Comparison of ENCODE assay signal across 11 cellular contexts in genomic region chr10:78763651-78764395, GRCh38.
DNase-seq lines count a peak whose midpoint lies in the region; ATAC-seq and TF ChIP-seq lines count a peak whose summit lies in the region.
"Had no signal": no experiment of that assay in that cellular context is flagged by ENCODE, and none has a peak within 500 bp of the region (broad histone marks: within the 10 kb centered on the region; RNA-seq: fewer than 3 reads in every experiment).

No MANE protein-coding gene starts in this region.

- H3K27ac Mint-ChIP-seq in T-cell, result no peak overlapping the region
- H3K27ac Mint-ChIP-seq: activated B cell treated with CpG ODN at 0.5 μM for 24 hours had no signal

- no peak for TF ChIP-seq POLR2A in gastroesophageal sphincter (IDR thresholded peaks at IDR 0.05)

- ATAC-seq in GM18511 (IDR thresholded peaks at IDR 0.05; ENCODE audit: unreplicated experiment) (peak; percentile 81), HG02884 (IDR thresholded peaks at IDR 0.05; ENCODE audit: unreplicated experiment) (peak; percentile 79), gastroesophageal sphincter (peak; percentile 78), GM18517 (IDR thresholded peaks at IDR 0.05; ENCODE audit: unreplicated experiment) (no peak), T-cell (replicated peaks in 1 of 4) (no peak), HG03521 (IDR thresholded peaks at IDR 0.05; ENCODE audit: unreplicated experiment) (no peak)

- H3K4me1 ChIP-seq in gastroesophageal sphincter, result peaks cover 4 to 41% (median 6%) of the 10 kb centered on the region in 3 donors

- no peaks in the 10 kb centered on the region for H3K27me3 Mint-ChIP-seq in T-cell

- no peak overlapping the region for H3K4me3 Mint-ChIP-seq in T-cell
- H3K4me3 Mint-ChIP-seq: activated B cell treated with CpG ODN at 0.5 μM for 24 hours had no signal

- H3K27ac ChIP-seq in gastroesophageal sphincter, result peak overlapping the region; percentile 7 to 86 (median 78)

- WGBS in gastroesophageal sphincter (ENCODE audit: low coverage in 1 of 2), 2 donors, result 40% methylated on average over 8 of the region's 10 CpGs; no CpG with 5 or more reads in 1 of the 2 donors

- no peaks in the 10 kb centered on the region for H3K9me3 ChIP-seq in gastroesophageal sphincter

- H3K4me1 Mint-ChIP-seq in T-cell, result no peaks in the 10 kb centered on the region
- H3K4me1 Mint-ChIP-seq: activated B cell treated with CpG ODN at 0.5 μM for 24 hours had no signal

- peak; percentile 40 to 59 for DNase-seq in stimulated activated CD4-positive, alpha-beta T cell treated with anti-CD3 and anti-CD28 coated beads, Interleukin-4, amount 100 ng/mL, for 48 hours (ENCODE audit: low read depth in 2 of 2)
- DNase-seq in SW 1271 (lab: John Stamatoyannopoulos, UW), result no peak
- no peak for DNase-seq in T-cell
- DNase-seq: activated B cell treated with CpG ODN at 0.5 μM for 24 hours, HCEC 1CT, NCI-H187 had no signal

- no peaks in the 10 kb centered on the region for H3K36me3 ChIP-seq in gastroesophageal sphincter

- H3K36me3 Mint-ChIP-seq in T-cell, result no peaks in the 10 kb centered on the region

- H3K9me3 Mint-ChIP-seq in T-cell, result no peaks in the 10 kb centered on the region
- H3K9me3 Mint-ChIP-seq: activated B cell treated with CpG ODN at 0.5 μM for 24 hours had no signal

- POLR2A ChIA-PET in T-cell (lab: Charles Lee), result no interaction called here

- TF ChIP-seq EP300 in gastroesophageal sphincter (IDR thresholded peaks at IDR 0.05), result no peak

- CTCF ChIA-PET in T-cell (lab: Charles Lee), result no interaction called here

- H3K4me3 ChIP-seq in gastroesophageal sphincter, result no peak overlapping the region

- H3K27me3 ChIP-seq in gastroesophageal sphincter, result no peaks in the 10 kb centered on the region

- no peak for TF ChIP-seq CTCF in gastroesophageal sphincter (IDR thresholded peaks at IDR 0.05)

Comparison
In these comparisons a context has a peak if more than half of its experiments do, and no peak if none do; other contexts are left out.
1. ATAC-seq: peak in GM18511 (single experiment), HG02884 (single experiment) and gastroesophageal sphincter (single experiment); none in GM18517 (single experiment), T-cell (0 of 4) and HG03521 (single experiment).
2. DNase-seq: peak in stimulated activated CD4-positive, alpha-beta T cell treated with anti-CD3 and anti-CD28 coated beads, Interleukin-4, amount 100 ng/mL, for 48 hours (2 of 2); none in SW 1271 (0 of 2) and T-cell (0 of 34).